ENCODE assay signal across 8 cellular contexts in genomic region chrX:24023972-24024664, GRCh38. TPM values are rescaled to one million over a fixed set of nuclear protein-coding genes. Genes with fewer than 3 reads are reported as not detected.
DNase-seq lines count a peak whose midpoint lies in the region; ATAC-seq lines count a peak whose summit lies in the region.

No MANE protein-coding gene starts in this region.

- H3K9ac ChIP-seq in HUES6 (ENCODE audit: low read length) = peak overlapping the region; percentile 89

- POLR2A ChIA-PET in activated naive CD8-positive, alpha-beta T cell treated with anti-CD3 and anti-CD28 coated beads, Interleukin-2, amount 10 ng/mL, durations not matched to agents 7 days and 5 days (lab: Charles Lee) = interaction anchor here (1.5 to 2.5 kb wide), 3 partner anchors 30 to 116 kb away, joined by 5 to 45 read pairs (median 14); partner anchors contain the start of genes APOO, CXorf58 and EIF2S3

- peak overlapping the region; percentile 87 for H3K4me3 ChIP-seq in HUES6 (ENCODE audit: low read depth, low read length)
- H3K4me3 ChIP-seq in iPS-18c (ENCODE audit: insufficient read depth, low read depth, low read length) = peak overlapping the region; percentile 89

- H3K4me1 Mint-ChIP-seq in activated naive CD8-positive, alpha-beta T cell treated with anti-CD3 and anti-CD28 coated beads, Interleukin-2, amount 10 ng/mL, durations not matched to agents 7 days and 5 days = peaks cover 16% of the 10 kb centered on the region
- peaks cover 6 to 22% of the 10 kb centered on the region in 2 donors for H3K4me1 Mint-ChIP-seq in stimulated activated naive B cell treated with anti-CD40 and anti-IgM and Interleukin-4, amounts not matched to agents 10 μg/mL and 1 μg/mL and 100 μg/mL, for 72 hours

- H3K27ac Mint-ChIP-seq in activated naive CD8-positive, alpha-beta T cell treated with anti-CD3 and anti-CD28 coated beads, Interleukin-2, amount 10 ng/mL, durations not matched to agents 7 days and 5 days = peak overlapping the region; percentile 92
- H3K27ac Mint-ChIP-seq in stimulated activated naive B cell treated with anti-CD40 and anti-IgM and Interleukin-4, amounts not matched to agents 10 μg/mL and 1 μg/mL and 100 μg/mL, for 72 hours = peak overlapping the region; percentile 80

- H3K36me3 Mint-ChIP-seq in activated naive CD8-positive, alpha-beta T cell treated with anti-CD3 and anti-CD28 coated beads, Interleukin-2, amount 10 ng/mL, durations not matched to agents 7 days and 5 days = peaks cover 9% of the 10 kb centered on the region
- peaks cover 0 to 4% of the 10 kb centered on the region in 2 donors for H3K36me3 Mint-ChIP-seq in stimulated activated naive B cell treated with anti-CD40 and anti-IgM and Interleukin-4, amounts not matched to agents 10 μg/mL and 1 μg/mL and 100 μg/mL, for 72 hours

- H3K27me3 ChIP-seq in HUES6 (ENCODE audit: control insufficient read depth, insufficient read depth, low read length) = peaks cover 28% of the 10 kb centered on the region

- no peak for ATAC-seq in activated naive CD8-positive, alpha-beta T cell treated with anti-CD3 and anti-CD28 coated beads, Interleukin-2, amount 10 ng/mL, durations not matched to agents 7 days and 5 days (ENCODE audit: low read depth)
- peak in 1 of 2 donors; percentile 1 for ATAC-seq in stimulated activated naive B cell treated with anti-CD40 and anti-IgM and Interleukin-4, amounts not matched to agents 10 μg/mL and 1 μg/mL and 100 μg/mL, for 72 hours (replicated peaks)
- ATAC-seq in HG02678 (IDR thresholded peaks at IDR 0.05; ENCODE audit: unreplicated experiment) = no peak

- H3K4me3 Mint-ChIP-seq in activated naive CD8-positive, alpha-beta T cell treated with anti-CD3 and anti-CD28 coated beads, Interleukin-2, amount 10 ng/mL, durations not matched to agents 7 days and 5 days = peak overlapping the region; percentile 96
- H3K4me3 Mint-ChIP-seq in stimulated activated naive B cell treated with anti-CD40 and anti-IgM and Interleukin-4, amounts not matched to agents 10 μg/mL and 1 μg/mL and 100 μg/mL, for 72 hours = peak overlapping the region; percentile 75 to 81

- H3K27me3 Mint-ChIP-seq in activated naive CD8-positive, alpha-beta T cell treated with anti-CD3 and anti-CD28 coated beads, Interleukin-2, amount 10 ng/mL, durations not matched to agents 7 days and 5 days = no peaks in the 10 kb centered on the region
- H3K27me3 Mint-ChIP-seq in stimulated activated naive B cell treated with anti-CD40 and anti-IgM and Interleukin-4, amounts not matched to agents 10 μg/mL and 1 μg/mL and 100 μg/mL, for 72 hours = peaks cover 0 to 4% of the 10 kb centered on the region in 2 donors

- no peaks in the 10 kb centered on the region for H3K9me3 Mint-ChIP-seq in activated naive CD8-positive, alpha-beta T cell treated with anti-CD3 and anti-CD28 coated beads, Interleukin-2, amount 10 ng/mL, durations not matched to agents 7 days and 5 days
- no peaks in the 10 kb centered on the region for H3K9me3 Mint-ChIP-seq in stimulated activated naive B cell treated with anti-CD40 and anti-IgM and Interleukin-4, amounts not matched to agents 10 μg/mL and 1 μg/mL and 100 μg/mL, for 72 hours

- H3K27ac ChIP-seq in HUES6 (ENCODE audit: low read depth, low read length) (peak overlapping the region; percentile 93; the same call in 1 of the 2 replicates), caudate nucleus (ENCODE audit: low read depth, low read length) (no peak overlapping the region)

- no peaks in the 10 kb centered on the region for H3K36me3 ChIP-seq in HUES6 (ENCODE audit: control insufficient read depth, insufficient read depth, low read length)

- H3K4me1 ChIP-seq in HUES6 (ENCODE audit: control insufficient read depth, insufficient read depth, low read length) = peaks cover 7% of the 10 kb centered on the region; the same call in 1 of the 2 replicates

- no peaks in the 10 kb centered on the region for H3K9me3 ChIP-seq in HUES6 (ENCODE audit: control insufficient read depth, insufficient read depth, low read depth, low read length)
- no peaks in the 10 kb centered on the region for H3K9me3 ChIP-seq in iPS-18c (ENCODE audit: control insufficient read depth, insufficient read depth, low read length)

- peak; percentile 15 for DNase-seq in EH (ENCODE audit: low read depth)
- no peak for DNase-seq in activated naive CD8-positive, alpha-beta T cell treated with anti-CD3 and anti-CD28 coated beads, Interleukin-2, amount 10 ng/mL, durations not matched to agents 7 days and 5 days
- no peak for DNase-seq in stimulated activated naive B cell treated with anti-CD40 and anti-IgM and Interleukin-4, amounts not matched to agents 10 μg/mL and 1 μg/mL and 100 μg/mL, for 72 hours
- DNase-seq in T1000 (lab: John Stamatoyannopoulos, UW) = no peak
- no peak for DNase-seq in caudate nucleus (lab: John Stamatoyannopoulos, UW)

RNA-seq across cellular contexts. Expression of gene KLHL15, which starts 2.9 kb away (rescaled TPM):
- total RNA-seq in activated naive CD8-positive, alpha-beta T cell treated with anti-CD3 and anti-CD28 coated beads, Interleukin-2, amount 10 ng/mL, durations not matched to agents 7 days and 5 days = 10 to 100 TPM; 12.2 to 14.3 TPM

RNA-seq across cellular contexts. Expression of gene EIF2S3, which starts 30.6 kb away (rescaled TPM):
- total RNA-seq in activated naive CD8-positive, alpha-beta T cell treated with anti-CD3 and anti-CD28 coated beads, Interleukin-2, amount 10 ng/mL, durations not matched to agents 7 days and 5 days = 100 to 1,000 TPM; 194 to 199 TPM
